In the genomic region with DNA sequence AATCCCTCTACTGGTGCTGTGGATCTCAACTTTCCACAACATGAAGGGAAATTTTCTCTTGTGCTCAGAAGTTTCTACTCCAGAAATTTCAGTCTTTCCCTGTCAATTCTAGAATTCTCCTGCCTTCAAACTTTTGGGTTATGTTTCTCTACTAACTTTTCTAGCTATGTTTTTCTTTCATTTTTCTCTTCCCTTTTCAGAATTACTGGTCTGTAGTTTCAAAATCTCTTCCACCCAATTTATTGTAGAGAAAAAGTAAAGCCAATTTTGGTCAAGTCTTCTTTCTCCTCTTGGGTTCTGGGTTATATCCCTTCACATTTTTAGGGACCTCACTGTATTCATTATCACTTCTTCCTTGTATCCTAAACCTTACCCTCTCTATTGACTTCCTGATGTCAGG, we compare ENCODE assay signal across 27 cellular contexts. TPM values are rescaled to one million over a fixed set of nuclear protein-coding genes. Genes with fewer than 3 reads are reported as not detected.
"Had no signal": no experiment of that assay in that cellular context is flagged by ENCODE, and none has a peak within 500 bp of the region (broad histone marks: within the 10 kb centered on the region; RNA-seq: fewer than 3 reads in every experiment).

No MANE protein-coding gene starts in this region.

- FAIRE-seq: astrocyte, RCC 7860, TTC549 had no signal

- DNase-seq: activated B cell treated with CpG ODN at 0.5 μM for 24 hours; activated CD4-positive, alpha-beta memory T cell treated with anti-CD3 and anti-CD28 coated beads for 36 hours; activated CD4-positive, alpha-beta T cell treated with anti-CD3 and anti-CD28 coated beads for 1 hour; activated CD4-positive, alpha-beta T cell treated with anti-CD3 and anti-CD28 coated beads, Interleukin-2, amount 10 ng/mL, durations not matched to agents 24 days and 14 days; activated gamma-delta T cell; activated naive CD4-positive, alpha-beta T cell treated with anti-CD3 and anti-CD28 coated beads for 36 hours; activated T-cell treated with anti-CD3 and anti-CD28 coated beads for 4 hours; activated T-cell treated with anti-CD3 and anti-CD28 coated beads, Interleukin-2, amount 50 U/mL, for 48 hours; amygdala; cortex of kidney; NCI-H1048; NCI-H146; NCI-H187 treated with DMSO at 0.1 percent for 48 hours; NCI-H2171 treated with DMSO at 0.1 percent for 48 hours; NCI-H226; NCI-H510A; NCI-H526 treated with DMSO at 0.1 percent for 48 hours; NCI-H82; NK-92 treated with Interleukin-12 subunit alpha and Interleukin-12 subunit beta, amount 100 ng/mL, for 24 hours; SHP77 treated with DMSO at 0.1 percent for 48 hours; T-helper 17 cell; T-helper 9 cell had no signal

- ATAC-seq: activated T-helper 17 cell treated with anti-CD3 and anti-CD28 coated beads, Interleukin-2, amount 50 U/mL, for 72 hours; T-helper 17 cell had no signal

RNA-seq across cellular contexts. Expression of a gene that starts 18.9 kb away (rescaled TPM):
- total RNA-seq: activated B cell treated with CpG ODN at 0.5 μM for 24 hours; activated CD4-positive, alpha-beta memory T cell treated with anti-CD3 and anti-CD28 coated beads for 36 hours; activated CD4-positive, alpha-beta T cell treated with anti-CD3 and anti-CD28 coated beads, Interleukin-2, amount 10 ng/mL, durations not matched to agents 24 days and 14 days; activated CD8-positive, alpha-beta memory T cell treated with anti-CD3 and anti-CD28 coated beads for 36 hours; activated naive CD4-positive, alpha-beta T cell treated with anti-CD3 and anti-CD28 coated beads for 36 hours; activated T-helper 17 cell treated with anti-CD3 and anti-CD28 coated beads, Interleukin-2, amount 50 U/mL, for 72 hours; T-helper 17 cell had no signal
